ENCODE assay signal across 11 cellular contexts in the genomic region with DNA sequence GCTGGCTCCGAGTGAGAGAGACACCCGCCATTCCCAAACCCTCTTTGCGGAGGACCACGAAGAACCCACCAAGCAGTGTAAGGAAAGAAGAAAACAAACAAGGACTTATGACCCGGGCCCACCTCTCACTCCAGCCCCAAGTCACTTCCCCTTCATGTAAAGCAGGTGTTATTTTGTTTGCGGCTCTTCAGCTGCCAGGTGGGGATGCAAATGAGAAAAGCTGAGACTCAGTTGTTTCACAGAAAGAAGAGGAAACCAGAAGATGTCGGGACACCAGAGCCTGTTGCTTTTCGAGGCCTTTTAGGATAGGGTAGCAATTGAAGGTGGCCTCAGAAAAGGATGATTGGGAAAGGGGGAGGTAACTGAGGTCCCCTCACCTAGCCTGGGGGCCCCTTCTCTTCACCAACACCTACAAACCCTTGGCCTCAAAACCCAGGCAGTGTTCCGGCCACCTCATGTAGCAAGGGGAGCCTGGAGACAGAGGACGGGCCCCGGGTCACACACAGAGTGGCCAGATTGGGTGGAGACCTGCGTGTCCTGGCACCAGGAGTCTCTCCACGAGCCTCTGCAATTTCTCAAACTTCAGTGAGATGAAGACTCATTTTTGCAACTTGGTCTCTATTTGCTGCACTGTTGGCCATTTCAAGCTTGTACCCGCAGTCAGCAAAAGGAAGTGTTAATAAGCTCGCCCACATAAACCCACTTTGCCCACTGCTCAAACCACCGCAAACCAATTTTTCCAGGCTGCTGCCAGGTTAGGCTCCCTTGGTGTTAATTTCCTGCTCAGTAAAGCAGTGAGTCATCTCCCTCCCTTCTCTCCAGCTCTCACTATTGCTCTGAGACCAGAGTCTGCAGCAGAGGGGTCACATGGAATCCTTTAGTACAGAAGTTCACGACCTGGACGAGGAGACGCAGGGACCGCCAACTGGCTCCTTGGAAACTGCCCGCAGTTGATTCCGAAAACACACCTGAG. TPM values are rescaled to one million over a fixed set of nuclear protein-coding genes. Genes with fewer than 3 reads are reported as not detected.
A peak's percentile ranks its signal among the peaks of the same experiment; 100 is the strongest.
DNase-seq lines count a peak whose midpoint lies in the region; ATAC-seq and TF ChIP-seq lines count a peak whose summit lies in the region.
"Had no signal": no experiment of that assay in that cellular context is flagged by ENCODE, and none has a peak within 500 bp of the region (broad histone marks: within the 10 kb centered on the region; RNA-seq: fewer than 3 reads in every experiment).

No MANE protein-coding gene starts in this region.

- no peaks in the 10 kb centered on the region for H3K36me3 Mint-ChIP-seq in MCF 10A (ENCODE audit: insufficient read depth, unreplicated experiment)
- no peaks in the 10 kb centered on the region for H3K36me3 Mint-ChIP-seq in stimulated activated naive CD8-positive, alpha-beta T cell treated with anti-CD3 and anti-CD28 coated beads, Interleukin-15, Interleukin-2, amounts not matched to agents 100 ng/mL and 50 ng/mL, for 24 hours (ENCODE audit: low read depth)

- no peak overlapping the region for H3K9ac ChIP-seq in mammary epithelial cell (ENCODE audit: insufficient read depth, low read length)

- H3K4me2 ChIP-seq in mammary epithelial cell (ENCODE audit: insufficient read depth, low read depth, low read length) = no peak overlapping the region

- no peaks in the 10 kb centered on the region for H3K79me2 ChIP-seq in mammary epithelial cell (ENCODE audit: insufficient read depth, low read length)

- H3K27ac Mint-ChIP-seq in MCF 10A (ENCODE audit: low read depth, unreplicated experiment) = no peak overlapping the region
- H3K27ac Mint-ChIP-seq in stimulated activated naive CD8-positive, alpha-beta T cell treated with anti-CD3 and anti-CD28 coated beads, Interleukin-15, Interleukin-2, amounts not matched to agents 100 ng/mL and 50 ng/mL, for 24 hours = peak overlapping the region; percentile 67

- H2AFZ ChIP-seq in mammary epithelial cell (ENCODE audit: low read depth, low read length) = peak overlapping the region; percentile 23

- peak; percentile 73 for ATAC-seq in HG02678 (IDR thresholded peaks at IDR 0.05; ENCODE audit: unreplicated experiment)

- no peak for TF ChIP-seq CTCF in mammary epithelial cell (conservative IDR thresholded peaks at IDR 0.05 in 1 of 2, IDR thresholded peaks at IDR 0.05 in 1 of 2; ENCODE audit: extremely low read depth in 1 of 2, insufficient read depth in 1 of 2, low read depth in 1 of 2, low read length in 2 of 2)
- no peak for TF ChIP-seq CTCF in MCF 10A (IDR thresholded peaks at IDR 0.05; ENCODE audit: unreplicated experiment)

- 46% methylated on average over 22 of the region's 22 CpGs for WGBS in mammary epithelial cell (ENCODE audit: low coverage, missing lambda C conversion rate)

- in situ Hi-C loops in mammary epithelial cell (cut with MboI; ENCODE audit: low sequenced_read_pairs in 2 of 2) = loop anchor here in 1 of 2 donors (5.0 kb wide), 1 partner anchor 90 kb away; no protein-coding TSS in a partner anchor

- peaks cover 5% of the 10 kb centered on the region for H3K4me1 ChIP-seq in mammary epithelial cell (ENCODE audit: insufficient read depth, low read length)
- H3K4me1 ChIP-seq: psoas muscle had no signal

- dilution Hi-C loops in mammary epithelial cell (cut with HindIII; ENCODE audit: low sequenced_read_pairs) = no loop called here

- no peaks in the 10 kb centered on the region for H3K36me3 ChIP-seq in mammary epithelial cell (ENCODE audit: insufficient read depth, low read length)
- H3K36me3 ChIP-seq: thoracic aorta had no signal

- no peak overlapping the region for H3K4me3 Mint-ChIP-seq in MCF 10A (ENCODE audit: unreplicated experiment)
- peak overlapping the region; percentile 58 for H3K4me3 Mint-ChIP-seq in stimulated activated naive CD8-positive, alpha-beta T cell treated with anti-CD3 and anti-CD28 coated beads, Interleukin-15, Interleukin-2, amounts not matched to agents 100 ng/mL and 50 ng/mL, for 24 hours

- H4K20me1 ChIP-seq in mammary epithelial cell (ENCODE audit: insufficient read depth, low read length) = no peaks in the 10 kb centered on the region

- DNase-seq in mammary epithelial cell (no peak), MCF 10A (ENCODE audit: unreplicated experiment) (no peak), SW480 (ENCODE audit: low spot score) (peak; percentile 69), nucleus accumbens (lab: John Stamatoyannopoulos, UW) (no peak), NOMO-1 (lab: John Stamatoyannopoulos, UW; ENCODE audit: unreplicated experiment in 2 of 2) (no peak), midbrain (lab: John Stamatoyannopoulos, UW) (no peak)

- H3K27ac ChIP-seq in mammary epithelial cell (ENCODE audit: insufficient read depth, low read depth, low read length) = no peak overlapping the region
- H3K27ac ChIP-seq: psoas muscle, RWPE1, thoracic aorta had no signal

- peaks cover 26% of the 10 kb centered on the region for H3K27me3 Mint-ChIP-seq in MCF 10A (ENCODE audit: insufficient read depth, unreplicated experiment)
- H3K27me3 Mint-ChIP-seq in stimulated activated naive CD8-positive, alpha-beta T cell treated with anti-CD3 and anti-CD28 coated beads, Interleukin-15, Interleukin-2, amounts not matched to agents 100 ng/mL and 50 ng/mL, for 24 hours = peaks cover 65% of the 10 kb centered on the region

- no peak overlapping the region for H3K4me3 ChIP-seq in mammary epithelial cell (replicated peaks in 1 of 3; ENCODE audit: insufficient read depth in 1 of 3, low read depth in 2 of 3, low read length in 3 of 3)
- H3K4me3 ChIP-seq: psoas muscle, thoracic aorta had no signal

- peaks cover 16% of the 10 kb centered on the region for H3K9me3 Mint-ChIP-seq in MCF 10A (ENCODE audit: unreplicated experiment)
- peaks cover 7% of the 10 kb centered on the region for H3K9me3 Mint-ChIP-seq in stimulated activated naive CD8-positive, alpha-beta T cell treated with anti-CD3 and anti-CD28 coated beads, Interleukin-15, Interleukin-2, amounts not matched to agents 100 ng/mL and 50 ng/mL, for 24 hours

- peaks cover 11% of the 10 kb centered on the region for H3K4me1 Mint-ChIP-seq in MCF 10A (ENCODE audit: insufficient read depth, unreplicated experiment)
- peaks cover 23% of the 10 kb centered on the region for H3K4me1 Mint-ChIP-seq in stimulated activated naive CD8-positive, alpha-beta T cell treated with anti-CD3 and anti-CD28 coated beads, Interleukin-15, Interleukin-2, amounts not matched to agents 100 ng/mL and 50 ng/mL, for 24 hours (ENCODE audit: low read depth)

- H3K9me3 ChIP-seq in mammary epithelial cell (replicated peaks; ENCODE audit: insufficient read depth, low read length) = no peaks in the 10 kb centered on the region
- H3K9me3 ChIP-seq: psoas muscle had no signal

- CTCF ChIA-PET in mammary epithelial cell (lab: Charles Lee; ENCODE audit: low non-redundant PET) (interaction anchor here (0.7 kb wide), 1 partner anchor 216 kb away, joined by 6 read pairs; no protein-coding TSS in a partner anchor), MCF 10A (lab: Yijun Ruan, JAX) (interaction anchor here (0.6 to 3.7 kb wide), 68 partner anchors 9 to 1191 kb away, joined by 3 to 43 read pairs (median 5); a partner anchor contains a TSS)

- no TSS peak for BruUV-seq in mammary epithelial cell (replicated peaks; lab: Mats Ljungman, UMichigan)
- no TSS peak for BruUV-seq in MCF 10A (replicated peaks; lab: Mats Ljungman, UMichigan)

- POLR2A ChIA-PET in MCF 10A (lab: Yijun Ruan, JAX) = interaction anchor here (0.6 to 1.0 kb wide), 2 partner anchors 9 to 46 kb away, joined by 3 to 4 read pairs; no protein-coding TSS in a partner anchor

- intact Hi-C loops in mammary epithelial cell (cut with micrococcal nuclease) = loop anchor here (1.0 to 5.0 kb wide), 7 partner anchors 41 to 275 kb away; no protein-coding TSS in a partner anchor
- intact Hi-C loops in MCF 10A (cut with micrococcal nuclease) = loop anchor here (1.0 kb wide), 3 partner anchors 91 to 275 kb away; no protein-coding TSS in a partner anchor

- peaks cover 2% of the 10 kb centered on the region for H3K27me3 ChIP-seq in mammary epithelial cell (ENCODE audit: insufficient read depth, low read length)

RNA-seq across cellular contexts. Expression of a gene that starts 45.5 kb away (rescaled TPM):
- total RNA-seq in mammary epithelial cell = not detected
- not detected for polyA plus RNA-seq in mammary epithelial cell
- polyA minus RNA-seq in mammary epithelial cell = not detected
- 0.23 TPM in 1 of 2 replicates, not detected in the other for total RNA-seq in MCF 10A (2022)
- total RNA-seq: thoracic aorta had no signal
